15 cellular contexts compared by ENCODE assay signal in genomic region chr1:108852541-108852940, GRCh38. TPM values are rescaled to one million over a fixed set of nuclear protein-coding genes. Genes with fewer than 3 reads are reported as not detected.
DNase-seq lines count a peak whose midpoint lies in the region; ATAC-seq and TF ChIP-seq lines count a peak whose summit lies in the region.
"Had no signal": no experiment of that assay in that cellular context is flagged by ENCODE, and none has a peak within 500 bp of the region (broad histone marks: within the 10 kb centered on the region; RNA-seq: fewer than 3 reads in every experiment).

No MANE protein-coding gene starts in this region.

- no peaks in the 10 kb centered on the region for H3K27me3 ChIP-seq in BLaER1 treated with 17β-estradiol and CSF1 and Interleukin-3, amounts not matched to agents 10 nM and 100 nM
- H3K27me3 ChIP-seq in Loucy (ENCODE audit: insufficient read depth, low read length, poor library complexity, severe bottlenecking), result no peaks in the 10 kb centered on the region
- no peaks in the 10 kb centered on the region for H3K27me3 ChIP-seq in parathyroid adenoma (ENCODE audit: control insufficient read depth, insufficient read depth, low read length)
- H3K27me3 ChIP-seq: colonic mucosa had no signal

- H4K20me1 ChIP-seq in BLaER1 treated with 17β-estradiol and CSF1 and Interleukin-3, amounts not matched to agents 10 nM and 100 nM, result no peaks in the 10 kb centered on the region
- H4K20me1 ChIP-seq in Loucy (ENCODE audit: insufficient read depth, low read length, poor library complexity, severe bottlenecking) (no peaks in the 10 kb centered on the region), OCI-LY7 (ENCODE audit: insufficient read depth, low read length) (no peaks in the 10 kb centered on the region)

- H3F3A ChIP-seq in Loucy (ENCODE audit: low read depth), result no peaks in the 10 kb centered on the region

- peak overlapping the region in 7 of 10 experiments; percentile 11 to 36 (median 18); a peak in 9 of 20 replicates for H3K4me3 ChIP-seq in BLaER1 treated with 17β-estradiol and CSF1 and Interleukin-3, amounts not matched to agents 10 nM and 100 nM
- peak overlapping the region; percentile 9 for H3K4me3 ChIP-seq in Loucy (ENCODE audit: low read length, poor library complexity, severe bottlenecking)
- no peak overlapping the region for H3K4me3 ChIP-seq in parathyroid adenoma (ENCODE audit: low read depth, low read length)
- H3K4me3 ChIP-seq in OCI-LY7 (ENCODE audit: low read depth, low read length, poor library complexity, severe bottlenecking), result no peak overlapping the region
- H3K4me3 ChIP-seq: colonic mucosa had no signal

- POLR2A ChIA-PET in OCI-LY7 (lab: Charles Lee), result interaction anchor here (0.6 to 1.2 kb wide), 3 partner anchors 9 to 145 kb away, joined by 3 to 4 read pairs (median 3); no protein-coding TSS in a partner anchor

- no TSS peak for BruUV-seq in OCI-LY7 (replicated peaks; lab: Mats Ljungman, UMichigan)

- H3K9ac ChIP-seq in BLaER1 treated with 17β-estradiol and CSF1 and Interleukin-3, amounts not matched to agents 10 nM and 100 nM, result peak overlapping the region in 10 of 11 experiments; percentile 1 to 80 (median 72); a peak in 18 of 22 replicates
- peak overlapping the region; percentile 74 for H3K9ac ChIP-seq in Loucy (ENCODE audit: low read depth, low read length, poor library complexity, severe bottlenecking)
- no peak overlapping the region for H3K9ac ChIP-seq in parathyroid adenoma

- H3K36me3 ChIP-seq in BLaER1 treated with 17β-estradiol and CSF1 and Interleukin-3, amounts not matched to agents 10 nM and 100 nM, result no peaks in the 10 kb centered on the region
- H3K36me3 ChIP-seq in Loucy (ENCODE audit: insufficient read depth, low read length) (no peaks in the 10 kb centered on the region), parathyroid adenoma (ENCODE audit: control insufficient read depth, insufficient read depth, low read length) (no peaks in the 10 kb centered on the region), OCI-LY7 (ENCODE audit: insufficient read depth, low read length) (no peaks in the 10 kb centered on the region)
- H3K36me3 ChIP-seq: colonic mucosa had no signal

- ATAC-seq in HG02973 (IDR thresholded peaks at IDR 0.05; ENCODE audit: unreplicated experiment), result no peak
- ATAC-seq: stimulated activated memory B cell treated with anti-CD40 and anti-IgM and Interleukin-4, amounts not matched to agents 10 μg/mL and 1 μg/mL and 100 μg/mL, for 72 hours; T-helper 17 cell had no signal

- peaks cover 27 to 67% (median 64%) of the 10 kb centered on the region in 10 experiments for H3K4me1 ChIP-seq in BLaER1 treated with 17β-estradiol and CSF1 and Interleukin-3, amounts not matched to agents 10 nM and 100 nM
- H3K4me1 ChIP-seq in Loucy (ENCODE audit: insufficient read depth, low read length, poor library complexity, severe bottlenecking) (peaks cover 53% of the 10 kb centered on the region), parathyroid adenoma (peaks cover 2% of the 10 kb centered on the region), OCI-LY7 (ENCODE audit: insufficient read depth, low read length, poor library complexity, severe bottlenecking) (no peaks in the 10 kb centered on the region)
- H3K4me1 ChIP-seq: colonic mucosa had no signal

- TF ChIP-seq CTCF in Loucy (conservative IDR thresholded peaks at IDR 0.05; ENCODE audit: low read length), result no peak
- no peak for TF ChIP-seq CTCF in parathyroid adenoma (IDR thresholded peaks at IDR 0.05)
- TF ChIP-seq CTCF in OCI-LY7 (conservative IDR thresholded peaks at IDR 0.05; ENCODE audit: low read length), result no peak

- H3K9me3 ChIP-seq in BLaER1 treated with 17β-estradiol and CSF1 and Interleukin-3, amounts not matched to agents 10 nM and 100 nM (replicated peaks in 1 of 11), result peaks cover 0 to 12% (median 8%) of the 10 kb centered on the region in 11 experiments; a peak in 11 of 22 replicates
- H3K9me3 ChIP-seq in Loucy (ENCODE audit: insufficient read depth, low read depth, low read length) (no peaks in the 10 kb centered on the region), parathyroid adenoma (ENCODE audit: control insufficient read depth, low read length) (no peaks in the 10 kb centered on the region), OCI-LY7 (ENCODE audit: low read length) (no peaks in the 10 kb centered on the region)
- H3K9me3 ChIP-seq: colonic mucosa had no signal

- H3K9me2 ChIP-seq in Loucy (replicated peaks; ENCODE audit: low read depth, low read length), result no peaks in the 10 kb centered on the region
- H3K9me2 ChIP-seq in OCI-LY7 (ENCODE audit: insufficient read depth, low read length), result no peaks in the 10 kb centered on the region

- peak; percentile 79 for DNase-seq in globus pallidus (ENCODE audit: low spot score)
- DNase-seq in NCI-H1694 (lab: John Stamatoyannopoulos, UW), result no peak
- DNase-seq in OCI-LY7 (ENCODE audit: low spot score), result no peak
- no peak for DNase-seq in activated CD4-positive, alpha-beta T cell treated with anti-CD3 and anti-CD28 coated beads, Interleukin-2, amount 50 U/mL, for 4 hours
- DNase-seq: activated CD8-positive, alpha-beta memory T cell treated with anti-CD3 and anti-CD28 coated beads for 24 hours; CD4-positive, CD25-positive, alpha-beta regulatory T cell; colonic mucosa; OCI-M1; stimulated activated CD4-positive, alpha-beta T cell treated with anti-CD3 and anti-CD28 coated beads, Interleukin-2, amount 100 ng/mL, for 48 hours; T-helper 17 cell had no signal

- CTCF ChIA-PET in OCI-LY7 (lab: Charles Lee; ENCODE audit: unreplicated experiment), result no interaction called here

- peak overlapping the region; percentile 49 to 80 (median 73) for H3K4me2 ChIP-seq in BLaER1 treated with 17β-estradiol and CSF1 and Interleukin-3, amounts not matched to agents 10 nM and 100 nM
- H3K4me2 ChIP-seq in Loucy (ENCODE audit: low read depth, low read length, poor library complexity, severe bottlenecking) (peak overlapping the region; percentile 51), parathyroid adenoma (ENCODE audit: low read length) (no peak overlapping the region), OCI-LY7 (ENCODE audit: low read length) (no peak overlapping the region)

- H3K79me2 ChIP-seq in Loucy (ENCODE audit: insufficient read depth, low read length) (no peaks in the 10 kb centered on the region), parathyroid adenoma (no peaks in the 10 kb centered on the region), OCI-LY7 (ENCODE audit: insufficient read depth, low read depth, low read length) (no peaks in the 10 kb centered on the region)

- intact Hi-C loops in OCI-LY7 (cut with micrococcal nuclease; ENCODE audit: unreplicated experiment), result no loop called here

- peak overlapping the region in 10 of 11 experiments; percentile 9 to 91 (median 86); a peak in 18 of 22 replicates for H3K27ac ChIP-seq in BLaER1 treated with 17β-estradiol and CSF1 and Interleukin-3, amounts not matched to agents 10 nM and 100 nM
- H3K27ac ChIP-seq in parathyroid adenoma (peak overlapping the region; percentile 32), OCI-LY7 (ENCODE audit: low read depth, low read length, poor library complexity, severe bottlenecking) (no peak overlapping the region)
- H3K27ac ChIP-seq: colonic mucosa had no signal

- H2AFZ ChIP-seq in Loucy (ENCODE audit: low read length), result no peak overlapping the region
- peak overlapping the region; percentile 73 for H2AFZ ChIP-seq in parathyroid adenoma
- H2AFZ ChIP-seq in OCI-LY7 (ENCODE audit: low read length), result no peak overlapping the region

RNA-seq across cellular contexts. Expression of gene AKNAD1, which starts 4.4 kb away (rescaled TPM):
- not detected in 2 replicates for total RNA-seq in OCI-LY7 (2014; rRNA removed; shearing (Covaris generic))
- total RNA-seq in OCI-LY7 (2022), result not detected in 2 replicates
- total RNA-seq: CD4-positive, CD25-positive, alpha-beta regulatory T cell; colonic mucosa; T-helper 17 cell had no signal

RNA-seq across cellular contexts. Expression of gene GPSM2, which starts 24.2 kb away (rescaled TPM):
- 41.1 and 42.4 TPM in 2 replicates for total RNA-seq in OCI-LY7 (2014; rRNA removed; shearing (Covaris generic))
- 37.9 and 42.7 TPM in 2 replicates for total RNA-seq in OCI-LY7 (2022)

Comparison
In these comparisons a context has a peak if more than half of its experiments do, and no peak if none do; other contexts are left out.
1. H3K4me2 ChIP-seq: peak in BLaER1 treated with 17β-estradiol and CSF1 and Interleukin-3, amounts not matched to agents 10 nM and 100 nM (11 of 11) and Loucy (single experiment); none in parathyroid adenoma (single experiment) and OCI-LY7 (single experiment).
2. H3K4me3 ChIP-seq: peak in BLaER1 treated with 17β-estradiol and CSF1 and Interleukin-3, amounts not matched to agents 10 nM and 100 nM (7 of 10) and Loucy (single experiment); none in parathyroid adenoma (single experiment) and OCI-LY7 (single experiment).